ENCODE assay signal across 14 cellular contexts in genomic region chr5:15132816-15133405, GRCh38.
DNase-seq lines count a peak whose midpoint lies in the region; ATAC-seq, FAIRE-seq and TF ChIP-seq lines count a peak whose summit lies in the region.
"Had no signal": no experiment of that assay in that cellular context is flagged by ENCODE, and none has a peak within 500 bp of the region (broad histone marks: within the 10 kb centered on the region; RNA-seq: fewer than 3 reads in every experiment).

No MANE protein-coding gene starts in this region.

- H3K27ac ChIP-seq in kidney (ENCODE audit: low read depth in 2 of 2, low read length in 2 of 2) (no peak overlapping the region), mammary epithelial cell (ENCODE audit: insufficient read depth, low read depth, low read length) (no peak overlapping the region), mesenchymal stem cell (ENCODE audit: low read length, poor library complexity, severe bottlenecking) (no peak overlapping the region)
- H3K27ac ChIP-seq: BLaER1 had no signal

- no peak overlapping the region for H4K8ac ChIP-seq in mesenchymal stem cell (ENCODE audit: low read length)

- TF ChIP-seq CTCF in choroid plexus epithelial cell (conservative IDR thresholded peaks at IDR 0.05; ENCODE audit: low read depth, low read length), result no peak
- TF ChIP-seq CTCF in kidney (IDR thresholded peaks at IDR 0.05; ENCODE audit: borderline replicate concordance, extremely low read depth, insufficient read depth), result no peak
- TF ChIP-seq CTCF in mammary epithelial cell (conservative IDR thresholded peaks at IDR 0.05 in 1 of 2, IDR thresholded peaks at IDR 0.05 in 1 of 2; ENCODE audit: extremely low read depth in 1 of 2, insufficient read depth in 1 of 2, low read depth in 1 of 2, low read length in 2 of 2), result no peak

- intact Hi-C loops in kidney (cut with DNase I) (no loop called here), sciatic nerve (cut with DNase I) (no loop called here), mammary epithelial cell (cut with micrococcal nuclease) (no loop called here)

- no peaks in the 10 kb centered on the region for H3K36me3 ChIP-seq in kidney (ENCODE audit: control insufficient read depth in 1 of 2, insufficient read depth in 2 of 2, low read length in 2 of 2)
- no peaks in the 10 kb centered on the region for H3K36me3 ChIP-seq in mammary epithelial cell (ENCODE audit: insufficient read depth, low read length)
- H3K36me3 ChIP-seq in mesenchymal stem cell (ENCODE audit: control insufficient read depth in 1 of 2, insufficient read depth in 2 of 2, low read depth in 1 of 2, low read length in 2 of 2), result no peaks in the 10 kb centered on the region
- H3K36me3 ChIP-seq: BLaER1 had no signal

- H2AK5ac ChIP-seq in mesenchymal stem cell (ENCODE audit: low read length, severe bottlenecking), result no peak overlapping the region

- DNase-seq in NCI-H2171 treated with DMSO at 0.1 percent for 48 hours (lab: John Stamatoyannopoulos, UW) (peak; percentile 7), NCI-H2171 (lab: John Stamatoyannopoulos, UW) (no peak), choroid plexus epithelial cell (ENCODE audit: low read depth) (peak; percentile 15), kidney (peak; percentile 51), sciatic nerve (ENCODE audit: low spot score) (no peak), mammary epithelial cell (no peak), mesenchymal stem cell (no peak)
- DNase-seq: 8988T; AML-193; Caco-2; CD8-positive, alpha-beta memory T cell; GF-D8; H7 had no signal

- no peak overlapping the region for H3K18ac ChIP-seq in mesenchymal stem cell (ENCODE audit: low read depth in 1 of 2, low read length in 2 of 2)

- H4K91ac ChIP-seq in mesenchymal stem cell (ENCODE audit: low read length), result no peak overlapping the region

- peak; percentile 20 for ATAC-seq in sciatic nerve

- H2BK5ac ChIP-seq in mesenchymal stem cell (ENCODE audit: low read depth, low read length, poor library complexity, severe bottlenecking), result no peak overlapping the region

- CTCF ChIA-PET in mammary epithelial cell (lab: Charles Lee; ENCODE audit: low non-redundant PET), result no interaction called here

- dilution Hi-C loops in mammary epithelial cell (cut with HindIII; ENCODE audit: low sequenced_read_pairs), result no loop called here

- H2BK12ac ChIP-seq in mesenchymal stem cell (ENCODE audit: low read length in 2 of 2), result no peak overlapping the region

- peaks cover 0 to 2% of the 10 kb centered on the region in 2 donors for H3K9me3 ChIP-seq in kidney (ENCODE audit: control insufficient read depth in 1 of 2, low read length in 2 of 2)
- H3K9me3 ChIP-seq in mammary epithelial cell (replicated peaks; ENCODE audit: insufficient read depth, low read length), result no peaks in the 10 kb centered on the region
- H3K9me3 ChIP-seq in mesenchymal stem cell (ENCODE audit: control insufficient read depth, low read length), result peaks cover 3% of the 10 kb centered on the region
- H3K9me3 ChIP-seq: BLaER1 had no signal

- in situ Hi-C loops in mammary epithelial cell (cut with MboI; ENCODE audit: low sequenced_read_pairs in 2 of 2), result no loop called here

- no peak overlapping the region for H3K14ac ChIP-seq in mesenchymal stem cell (ENCODE audit: low read length in 2 of 2)

- H3K79me1 ChIP-seq in mesenchymal stem cell (replicated peaks; ENCODE audit: low read length, poor library complexity, severe bottlenecking), result no peaks in the 10 kb centered on the region

- H3K27me3 ChIP-seq in mammary epithelial cell (ENCODE audit: insufficient read depth, low read length) (no peaks in the 10 kb centered on the region), mesenchymal stem cell (ENCODE audit: control insufficient read depth in 1 of 2, insufficient read depth in 1 of 2, low read length in 2 of 2) (no peaks in the 10 kb centered on the region)
- H3K27me3 ChIP-seq: BLaER1 had no signal

- H3K4me2 ChIP-seq in mammary epithelial cell (ENCODE audit: insufficient read depth, low read depth, low read length) (no peak overlapping the region), mesenchymal stem cell (ENCODE audit: low read length, poor library complexity, severe bottlenecking) (no peak overlapping the region)
- H3K4me2 ChIP-seq: BLaER1 had no signal

- no peak overlapping the region for H3K4ac ChIP-seq in mesenchymal stem cell (ENCODE audit: low read depth in 1 of 2, low read length in 2 of 2)

- no peaks in the 10 kb centered on the region for H3K79me2 ChIP-seq in mammary epithelial cell (ENCODE audit: insufficient read depth, low read length)

- H3K4me1 ChIP-seq in kidney (ENCODE audit: control insufficient read depth in 1 of 2, insufficient read depth in 1 of 2, low read depth in 1 of 2, low read length in 2 of 2), result no peaks in the 10 kb centered on the region
- no peaks in the 10 kb centered on the region for H3K4me1 ChIP-seq in mammary epithelial cell (ENCODE audit: insufficient read depth, low read length)
- no peaks in the 10 kb centered on the region for H3K4me1 ChIP-seq in mesenchymal stem cell (ENCODE audit: control insufficient read depth, insufficient read depth, low read depth, low read length)
- H3K4me1 ChIP-seq: Caco-2 had no signal

- 55% methylated on average over 5 of the region's 5 CpGs for WGBS in mammary epithelial cell (ENCODE audit: low coverage, missing lambda C conversion rate)
- 79% methylated on average over 5 of the region's 5 CpGs for WGBS in mesenchymal stem cell

- H2AFZ ChIP-seq in mammary epithelial cell (ENCODE audit: low read depth, low read length) (no peak overlapping the region), mesenchymal stem cell (ENCODE audit: low read depth, low read length) (no peak overlapping the region)

- BruUV-seq in mammary epithelial cell (replicated peaks; lab: Mats Ljungman, UMichigan), result no TSS peak

- no peak for FAIRE-seq in kidney (lab: Jason Lieb, UNC)

- H3K9ac ChIP-seq in kidney (ENCODE audit: low read length in 2 of 2) (no peak overlapping the region), mammary epithelial cell (ENCODE audit: insufficient read depth, low read length) (no peak overlapping the region), mesenchymal stem cell (ENCODE audit: low read length) (no peak overlapping the region)
- H3K9ac ChIP-seq: BLaER1 had no signal

- no peak overlapping the region for H3K4me3 ChIP-seq in choroid plexus epithelial cell (ENCODE audit: low read depth, low read length)
- no peak overlapping the region for H3K4me3 ChIP-seq in kidney (ENCODE audit: low read length in 2 of 2)
- H3K4me3 ChIP-seq in mammary epithelial cell (replicated peaks in 1 of 3; ENCODE audit: insufficient read depth in 1 of 3, low read depth in 2 of 3, low read length in 3 of 3), result no peak overlapping the region
- no peak overlapping the region for H3K4me3 ChIP-seq in mesenchymal stem cell (ENCODE audit: insufficient read depth in 1 of 2, low read depth in 1 of 2, low read length in 2 of 2)
- H3K4me3 ChIP-seq: BLaER1 had no signal

- no peak overlapping the region for H2BK15ac ChIP-seq in mesenchymal stem cell (ENCODE audit: low read depth, poor library complexity, severe bottlenecking)

- H2BK120ac ChIP-seq in mesenchymal stem cell (ENCODE audit: low read depth, low read length), result no peak overlapping the region

- H3K23ac ChIP-seq in mesenchymal stem cell (ENCODE audit: low read length in 2 of 2), result no peak overlapping the region

- H4K20me1 ChIP-seq in mammary epithelial cell (ENCODE audit: insufficient read depth, low read length), result no peaks in the 10 kb centered on the region
- H4K20me1 ChIP-seq: BLaER1 had no signal

Comparison
In these comparisons a context has a peak if more than half of its experiments do, and no peak if none do; other contexts are left out.
1. DNase-seq: peak in NCI-H2171 treated with DMSO at 0.1 percent for 48 hours (single experiment), choroid plexus epithelial cell (single experiment) and kidney (single experiment); none in NCI-H2171 (single experiment), sciatic nerve (single experiment), mammary epithelial cell (single experiment) and mesenchymal stem cell (single experiment).